Comparison of ENCODE assay signal across 8 cellular contexts in genomic region chr5:181245427-181246275, GRCh38. TPM values are rescaled to one million over a fixed set of nuclear protein-coding genes. Genes with fewer than 3 reads are reported as not detected.
DNase-seq lines count a peak whose midpoint lies in the region; ATAC-seq, FAIRE-seq and TF ChIP-seq lines count a peak whose summit lies in the region.

No MANE protein-coding gene starts in this region.

- H3K79me2 ChIP-seq in K562 (ENCODE audit: control insufficient read depth, insufficient read depth, low read length), result peaks cover 93% of the 10 kb centered on the region

- TF ChIP-seq CTCF in K562 (IDR thresholded peaks at IDR 0.05 in 2 of 3, conservative IDR thresholded peaks at IDR 0.05 in 1 of 3; ENCODE audit: insufficient read depth in 2 of 3, low read depth in 1 of 3, low read length in 3 of 3), result no peak

- no TSS peak for BruUV-seq in K562 (replicated peaks; lab: Mats Ljungman, UMichigan)

- WGBS in K562 (ENCODE audit: insufficient coverage, low coverage, missing lambda C conversion rate), result 10% methylated on average over 34 of the region's 34 CpGs

- peaks cover 8% of the 10 kb centered on the region for H3K9me1 ChIP-seq in K562 (ENCODE audit: control insufficient read depth, insufficient read depth, low read length)

- in situ Hi-C loops in K562 (cut with MboI), result no loop called here

- peak overlapping the region; percentile 85 for H3K4me3 ChIP-seq in K562

- peak overlapping the region; percentile 93 for H3K4me2 ChIP-seq in K562 (ENCODE audit: insufficient read depth, low read length)

- TF ChIP-seq RAD21 in K562 (CRISPR knock-in tag; conservative IDR thresholded peaks at IDR 0.05 in 1 of 2, IDR thresholded peaks at IDR 0.05 in 1 of 2), result no peak

- TF ChIP-seq POLR2A in K562 (conservative IDR thresholded peaks at IDR 0.05), result no peak

- H4K20me1 ChIP-seq in K562 (replicated peaks; ENCODE audit: control insufficient read depth, insufficient read depth, low read length), result peaks cover 37% of the 10 kb centered on the region

- DNase-seq in K562 (ENCODE audit: extremely low read depth in 1 of 4, low spot score in 3 of 4) (peak in 1 of 4 experiments; percentile 40), mesenteric fat pad (ENCODE audit: low spot score) (peak; percentile 86), hepatic stellate cell (ENCODE audit: low spot score) (no peak), hippocampal formation (lab: John Stamatoyannopoulos, UW) (no peak), NAMALWA (ENCODE audit: low spot score) (no peak)

- H3K36me3 ChIP-seq in K562 (ENCODE audit: control insufficient read depth, insufficient read depth, low read length), result peaks cover 52% of the 10 kb centered on the region

- H3K9me3 ChIP-seq in K562 (replicated peaks; ENCODE audit: control insufficient read depth, insufficient read depth, low read depth, low read length), result no peaks in the 10 kb centered on the region

- CTCF ChIA-PET in K562 (lab: Yijun Ruan, JAX; ENCODE audit: low intra/inter-chr PET ratio), result no interaction called here

- POLR2A ChIA-PET in K562 (lab: Yijun Ruan, JAX), result interaction anchor here (0.5 to 17.5 kb wide), 7 partner anchors 9 to 442 kb away, joined by 3 to 185 read pairs (median 4); partner anchors contain the start of genes TRIM52 and TRIM7

- intact Hi-C loops in K562 (cut with micrococcal nuclease), result no loop called here

- H3K4me1 ChIP-seq in K562 (replicated peaks in 1 of 2; ENCODE audit: control insufficient read depth in 2 of 2, insufficient read depth in 2 of 2, low read length in 2 of 2), result peaks cover 41% of the 10 kb centered on the region in 2 experiments; a peak in 4 of 5 replicates

- TF ChIP-seq EP300 in K562 (IDR thresholded peaks at IDR 0.05; ENCODE audit: low read length), result no peak

- FAIRE-seq in K562 (lab: Jason Lieb, UNC), result no peak

- H3K9ac ChIP-seq in K562 (ENCODE audit: insufficient read depth in 1 of 2, low read depth in 2 of 2, low read length in 2 of 2), result peak overlapping the region; percentile 99 to 100

- peak overlapping the region; percentile 99 for H3K27ac ChIP-seq in K562 (ENCODE audit: extremely low read depth, low read depth, low read length)

- H3K27me3 ChIP-seq in K562 (ENCODE audit: control insufficient read depth in 2 of 2, insufficient read depth in 2 of 2, low read length in 2 of 2), result no peaks in the 10 kb centered on the region

- ATAC-seq in GM18907 (IDR thresholded peaks at IDR 0.05; ENCODE audit: unreplicated experiment) (peak; percentile 0), HG03139 (IDR thresholded peaks at IDR 0.05; ENCODE audit: unreplicated experiment) (peak; percentile 1), K562 (no peak), GM19328 (IDR thresholded peaks at IDR 0.05; ENCODE audit: unreplicated experiment) (no peak)

- peak overlapping the region; percentile 100 for H2AFZ ChIP-seq in K562 (ENCODE audit: low read depth, low read length)

TF ChIP-seq in K562, 482 proteins besides CTCF, POLR2A, EP300 and RAD21 (continues in another document):
- no peak for TF ChIP-seq ARHGAP35 (IDR thresholded peaks at IDR 0.05; ENCODE audit: partially characterized antibody)
- TF ChIP-seq MTA3 (IDR thresholded peaks at IDR 0.05; ENCODE audit: borderline replicate concordance), result no peak

RNA-seq across cellular contexts. Expression of gene RACK1, which starts 1.9 kb away (rescaled TPM):
- total RNA-seq in K562 (2011; cell fraction: chromatin; rRNA removed; ENCODE audit: low replicate concordance), result 854 and 1,455 TPM in 2 replicates
- total RNA-seq in K562 (2011; cell fraction: nucleolus; rRNA removed), result 1,835 and 1,893 TPM in 2 replicates
- total RNA-seq in K562 (2011; cell fraction: nucleoplasm; rRNA removed), result 1,718 and 2,743 TPM in 2 replicates
- total RNA-seq in K562 (2014; rRNA removed), result 4,051 and 4,420 TPM in 2 replicates
- 2,268 and 2,618 TPM in 2 replicates for total RNA-seq in K562 (2014; rRNA removed; fragmentation: Illumina TruSeq; extraction: Trizol)
- total RNA-seq in K562 (2015; rRNA removed; fragmentation: Illumina TruSeq; extraction: Trizol), result 3,776 and 3,843 TPM in 2 replicates
- 2,303 and 2,318 TPM in 2 replicates for total RNA-seq in K562 (2021)
- polyA plus RNA-seq in K562 (2011; rRNA removed), result 3,764 and 5,908 TPM in 2 replicates
- polyA plus RNA-seq in K562 (2011; cell fraction: cytosol; rRNA removed), result 7,594 and 7,810 TPM in 2 replicates
- polyA plus RNA-seq in K562 (2011; cell fraction: nucleus; rRNA removed), result 2,830 and 3,465 TPM in 2 replicates
- 3,329 and 5,405 TPM in 2 replicates for polyA plus RNA-seq in K562 (2012)
- 3,833 and 4,270 TPM in 2 replicates for polyA plus RNA-seq in K562 (2014; fragmentation: Illumina TruSeq; extraction: Trizol)
- 1,000 to 10,000 TPM; 3,894 to 5,311 TPM for polyA plus RNA-seq in K562 (2014; fragmentation: Nextera tagmentation; extraction: Ambion mirVana)
- polyA plus RNA-seq in K562 (2014; rRNA removed), result 3,427 and 3,846 TPM in 2 replicates
- polyA minus RNA-seq in K562 (2011; rRNA and poly(A)+ RNA removed), result 4,917 and 6,085 TPM in 2 replicates
- 3,397 and 3,535 TPM in 2 replicates for polyA minus RNA-seq in K562 (2011; cell fraction: cytosol; rRNA and poly(A)+ RNA removed)
- polyA minus RNA-seq in K562 (2011; cell fraction: nucleus; rRNA and poly(A)+ RNA removed), result 973 and 1,854 TPM in 2 replicates
- total RNA-seq in mesenteric fat pad, result 1,262 TPM

RNA-seq across cellular contexts. Expression of gene TRIM52, which starts 15.3 kb away (rescaled TPM):
- 34.8 and 81.1 TPM in 2 replicates for total RNA-seq in K562 (2011; cell fraction: chromatin; rRNA removed; ENCODE audit: low replicate concordance)
- 29.7 and 40.4 TPM in 2 replicates for total RNA-seq in K562 (2011; cell fraction: nucleolus; rRNA removed)
- 48.1 and 60.9 TPM in 2 replicates for total RNA-seq in K562 (2011; cell fraction: nucleoplasm; rRNA removed)
- total RNA-seq in K562 (2014; rRNA removed), result 6.1 and 6.5 TPM in 2 replicates
- 13.5 and 13.9 TPM in 2 replicates for total RNA-seq in K562 (2014; rRNA removed; fragmentation: Illumina TruSeq; extraction: Trizol)
- total RNA-seq in K562 (2015; rRNA removed; fragmentation: Illumina TruSeq; extraction: Trizol), result 10.5 and 12.8 TPM in 2 replicates
- 13.5 and 14.2 TPM in 2 replicates for total RNA-seq in K562 (2021)
- 21.9 and 24.1 TPM in 2 replicates for polyA plus RNA-seq in K562 (2011; rRNA removed)
- polyA plus RNA-seq in K562 (2011; cell fraction: cytosol; rRNA removed), result 5.6 and 11.8 TPM in 2 replicates
- 30.2 and 31.5 TPM in 2 replicates for polyA plus RNA-seq in K562 (2011; cell fraction: nucleus; rRNA removed)
- polyA plus RNA-seq in K562 (2012), result 12.9 and 20.0 TPM in 2 replicates
- 15.8 and 17.2 TPM in 2 replicates for polyA plus RNA-seq in K562 (2014; fragmentation: Illumina TruSeq; extraction: Trizol)
- polyA plus RNA-seq in K562 (2014; fragmentation: Nextera tagmentation; extraction: Ambion mirVana), result 1 to 10 TPM; 3.3 to 3.7 TPM
- polyA plus RNA-seq in K562 (2014; rRNA removed), result 18.0 and 20.0 TPM in 2 replicates
- polyA minus RNA-seq in K562 (2011; rRNA and poly(A)+ RNA removed), result 17.6 and 20.0 TPM in 2 replicates
- 6.1 and 6.8 TPM in 2 replicates for polyA minus RNA-seq in K562 (2011; cell fraction: cytosol; rRNA and poly(A)+ RNA removed)
- polyA minus RNA-seq in K562 (2011; cell fraction: nucleus; rRNA and poly(A)+ RNA removed), result 11.4 and 21.9 TPM in 2 replicates
- total RNA-seq in mesenteric fat pad, result 9.5 TPM

RNA-seq across cellular contexts. Expression of gene TRIM41, which starts 22.6 kb away (rescaled TPM):
- 93.5 and 120 TPM in 2 replicates for total RNA-seq in K562 (2011; cell fraction: chromatin; rRNA removed; ENCODE audit: low replicate concordance)
- total RNA-seq in K562 (2011; cell fraction: nucleolus; rRNA removed), result 59.6 and 64.0 TPM in 2 replicates
- 84.3 and 102 TPM in 2 replicates for total RNA-seq in K562 (2011; cell fraction: nucleoplasm; rRNA removed)
- total RNA-seq in K562 (2014; rRNA removed) (29.5 and 31.6 TPM in 2 replicates), K562 (2014; rRNA removed; fragmentation: Illumina TruSeq; extraction: Trizol) (11.4 and 14.2 TPM in 2 replicates), K562 (2015; rRNA removed; fragmentation: Illumina TruSeq; extraction: Trizol) (21.7 and 25.6 TPM in 2 replicates), K562 (2021) (37.7 and 47.6 TPM in 2 replicates), mesenteric fat pad (22.1 TPM)
- polyA plus RNA-seq in K562 (2011; rRNA removed) (15.6 and 19.3 TPM in 2 replicates), K562 (2014; fragmentation: Illumina TruSeq; extraction: Trizol) (20.9 and 29.8 TPM in 2 replicates), K562 (2014; fragmentation: Nextera tagmentation; extraction: Ambion mirVana) (1 to 10 TPM; 1.8 to 2.1 TPM), K562 (2014; rRNA removed) (34.8 and 39.3 TPM in 2 replicates)
- 15.7 and 25.0 TPM in 2 replicates for polyA plus RNA-seq in K562 (2011; cell fraction: cytosol; rRNA removed)
- 121 and 125 TPM in 2 replicates for polyA plus RNA-seq in K562 (2011; cell fraction: nucleus; rRNA removed)
- 32.5 and 45.1 TPM in 2 replicates for polyA plus RNA-seq in K562 (2012)
- polyA minus RNA-seq in K562 (2011; rRNA and poly(A)+ RNA removed), result 14.0 and 16.6 TPM in 2 replicates
- 7.3 and 9.5 TPM in 2 replicates for polyA minus RNA-seq in K562 (2011; cell fraction: cytosol; rRNA and poly(A)+ RNA removed)
- 19.9 and 22.7 TPM in 2 replicates for polyA minus RNA-seq in K562 (2011; cell fraction: nucleus; rRNA and poly(A)+ RNA removed)

RNA-seq across cellular contexts. Expression of gene TRIM7, which starts 40.7 kb away (rescaled TPM):
- 5.4 and 8.3 TPM in 2 replicates for total RNA-seq in K562 (2011; cell fraction: chromatin; rRNA removed; ENCODE audit: low replicate concordance)
- 6.2 and 7.5 TPM in 2 replicates for total RNA-seq in K562 (2011; cell fraction: nucleolus; rRNA removed)
- 7.2 and 7.9 TPM in 2 replicates for total RNA-seq in K562 (2011; cell fraction: nucleoplasm; rRNA removed)
- total RNA-seq in K562 (2014; rRNA removed) (12.9 and 13.8 TPM in 2 replicates), K562 (2014; rRNA removed; fragmentation: Illumina TruSeq; extraction: Trizol) (8.4 and 11.7 TPM in 2 replicates), K562 (2015; rRNA removed; fragmentation: Illumina TruSeq; extraction: Trizol) (8.9 and 9.0 TPM in 2 replicates), K562 (2021) (10.3 and 12.4 TPM in 2 replicates), mesenteric fat pad (3.0 TPM)
- polyA plus RNA-seq in K562 (2011; rRNA removed) (7.1 and 12.6 TPM in 2 replicates), K562 (2014; fragmentation: Illumina TruSeq; extraction: Trizol) (5.4 and 7.7 TPM in 2 replicates), K562 (2014; fragmentation: Nextera tagmentation; extraction: Ambion mirVana) (1 to 10 TPM; 2.6 to 3.2 TPM), K562 (2014; rRNA removed) (12.4 and 14.9 TPM in 2 replicates)
- 4.5 and 12.8 TPM in 2 replicates for polyA plus RNA-seq in K562 (2011; cell fraction: cytosol; rRNA removed)
- polyA plus RNA-seq in K562 (2011; cell fraction: nucleus; rRNA removed), result 8.4 and 8.9 TPM in 2 replicates
- 6.9 and 17.6 TPM in 2 replicates for polyA plus RNA-seq in K562 (2012)
- 3.3 and 4.2 TPM in 2 replicates for polyA minus RNA-seq in K562 (2011; rRNA and poly(A)+ RNA removed)
- 3.4 and 4.1 TPM in 2 replicates for polyA minus RNA-seq in K562 (2011; cell fraction: cytosol; rRNA and poly(A)+ RNA removed)
- 2.6 and 3.3 TPM in 2 replicates for polyA minus RNA-seq in K562 (2011; cell fraction: nucleus; rRNA and poly(A)+ RNA removed)

Comparison
In these comparisons a context has a peak if more than half of its experiments do, and no peak if none do; other contexts are left out.
1. ATAC-seq: peak in GM18907 (single experiment) and HG03139 (single experiment); none in K562 (single experiment) and GM19328 (single experiment).